Comparison of ENCODE assay signal across 32 cellular contexts in genomic region chr5:420632-421286, GRCh38. TPM values are rescaled to one million over a fixed set of nuclear protein-coding genes. Genes with fewer than 3 reads are reported as not detected.
DNase-seq lines count a peak whose midpoint lies in the region; ATAC-seq, FAIRE-seq and TF ChIP-seq lines count a peak whose summit lies in the region.
"Had no signal": no experiment of that assay in that cellular context is flagged by ENCODE, and none has a peak within 500 bp of the region (broad histone marks: within the 10 kb centered on the region; RNA-seq: fewer than 3 reads in every experiment).

No MANE protein-coding gene starts in this region.

- DNase-seq in activated CD4-positive, CD25-positive, alpha-beta regulatory T cell treated with anti-CD3 and anti-CD28 coated beads, Interleukin-2, amount 50 U/mL, for 72 hours = peak; percentile 25
- DNase-seq in Peyer's patch (peak in 2 of 3 donors; percentile 43 to 46), kidney (peak; percentile 29), HepG2 (ENCODE audit: low spot score) (no peak), kidney tubule cell (ENCODE audit: low spot score) (no peak), NCI-H510A treated with DMSO at 0.1 percent for 48 hours (lab: John Stamatoyannopoulos, UW) (no peak)
- DNase-seq: activated CD4-positive, alpha-beta T cell treated with anti-CD3 and anti-CD28 coated beads, Interleukin-2, amount 10 ng/mL, durations not matched to agents 7 days and 5 days; activated CD8-positive, alpha-beta memory T cell treated with anti-CD3 and anti-CD28 coated beads, Interleukin-2, amount 50 U/mL, for 48 hours; caudate nucleus; DMS79 treated with DMSO at 0.1 percent for 48 hours; hypothalamus; immature natural killer cell; Karpas-422; midbrain; naive thymus-derived CD8-positive, alpha-beta T cell; NCI-H1436; NCI-H446; occipital lobe; small intestine; stimulated activated CD4-positive, alpha-beta T cell treated with anti-CD3 and anti-CD28 coated beads, Interleukin-1b, Interleukin-23, amount 100 ng/mL, for 48 hours; T-helper 9 cell had no signal

- no peak for ATAC-seq in activated CD4-positive, CD25-positive, alpha-beta regulatory T cell treated with anti-CD3 and anti-CD28 coated beads, Interleukin-2, amount 50 U/mL, for 24 hours
- ATAC-seq in stimulated activated memory B cell treated with anti-CD40 and anti-IgM and Interleukin-4, amounts not matched to agents 10 μg/mL and 1 μg/mL and 100 μg/mL, for 72 hours = no peak
- ATAC-seq in HepG2 = no peak
- ATAC-seq: gastroesophageal sphincter; HCT116; naive thymus-derived CD8-positive, alpha-beta T cell had no signal

- H3K79me2 ChIP-seq in HepG2 (ENCODE audit: insufficient read depth, low read length) = no peaks in the 10 kb centered on the region

- CTCF ChIA-PET in HepG2 (lab: Yijun Ruan, JAX; ENCODE audit: low intra/inter-chr PET ratio, low total read pairs) = no interaction called here

- peaks cover 48% of the 10 kb centered on the region for H3K36me3 Mint-ChIP-seq in stimulated activated memory B cell treated with anti-CD40 and anti-IgM and Interleukin-4, amounts not matched to agents 10 μg/mL and 1 μg/mL and 100 μg/mL, for 72 hours
- H3K36me3 Mint-ChIP-seq: CD14-positive monocyte; immature natural killer cell; naive thymus-derived CD8-positive, alpha-beta T cell had no signal

- in situ Hi-C loops in HepG2 (cut with HindIII; ENCODE audit: extremely low pct_ligation_motif_present, low pct_unique_long_range_greater_than_20kb) = no loop called here

- no peak overlapping the region for H3K4me3 Mint-ChIP-seq in stimulated activated memory B cell treated with anti-CD40 and anti-IgM and Interleukin-4, amounts not matched to agents 10 μg/mL and 1 μg/mL and 100 μg/mL, for 72 hours
- H3K4me3 Mint-ChIP-seq: activated CD4-positive, alpha-beta T cell treated with anti-CD3 and anti-CD28 coated beads, Interleukin-2, amount 10 ng/mL, durations not matched to agents 7 days and 5 days; activated naive CD8-positive, alpha-beta T cell; CD14-positive monocyte; immature natural killer cell; naive thymus-derived CD8-positive, alpha-beta T cell had no signal

- H3K9me3 ChIP-seq in Peyer's patch (no peaks in the 10 kb centered on the region), kidney (ENCODE audit: control insufficient read depth in 1 of 2, low read length in 2 of 2) (no peaks in the 10 kb centered on the region), HepG2 (ENCODE audit: low read length) (no peaks in the 10 kb centered on the region)
- H3K9me3 ChIP-seq: gastroesophageal sphincter, left lung had no signal

- H4K20me1 ChIP-seq in HepG2 (ENCODE audit: insufficient read depth, low read length) = no peaks in the 10 kb centered on the region

- H3K36me3 ChIP-seq in Peyer's patch (no peaks in the 10 kb centered on the region), kidney (ENCODE audit: control insufficient read depth in 1 of 2, insufficient read depth in 2 of 2, low read length in 2 of 2) (no peaks in the 10 kb centered on the region), HepG2 (replicated peaks in 1 of 2; ENCODE audit: control insufficient read depth in 1 of 2, insufficient read depth in 2 of 2, low read length in 2 of 2) (no peaks in the 10 kb centered on the region)
- H3K36me3 ChIP-seq: gastroesophageal sphincter, left lung had no signal

- H3K27ac ChIP-seq in Peyer's patch (no peak overlapping the region), kidney (ENCODE audit: low read depth in 2 of 2, low read length in 2 of 2) (no peak overlapping the region), HepG2 (ENCODE audit: extremely low read length, insufficient read depth, low read length) (no peak overlapping the region)
- H3K27ac ChIP-seq: 22Rv1, gastroesophageal sphincter, left lung, VCaP had no signal

- peak overlapping the region; percentile 63 for H3K27ac Mint-ChIP-seq in stimulated activated memory B cell treated with anti-CD40 and anti-IgM and Interleukin-4, amounts not matched to agents 10 μg/mL and 1 μg/mL and 100 μg/mL, for 72 hours
- H3K27ac Mint-ChIP-seq: activated CD4-positive, alpha-beta T cell treated with anti-CD3 and anti-CD28 coated beads, Interleukin-2, amount 10 ng/mL, durations not matched to agents 7 days and 5 days; activated naive CD8-positive, alpha-beta T cell; naive thymus-derived CD8-positive, alpha-beta T cell had no signal

- H3K27me3 Mint-ChIP-seq in stimulated activated memory B cell treated with anti-CD40 and anti-IgM and Interleukin-4, amounts not matched to agents 10 μg/mL and 1 μg/mL and 100 μg/mL, for 72 hours = peaks cover 1% of the 10 kb centered on the region
- H3K27me3 Mint-ChIP-seq: activated CD4-positive, alpha-beta T cell treated with anti-CD3 and anti-CD28 coated beads, Interleukin-2, amount 10 ng/mL, durations not matched to agents 7 days and 5 days; activated naive CD8-positive, alpha-beta T cell had no signal

- 91% methylated on average over 30 of the region's 52 CpGs for WGBS in HepG2 (ENCODE audit: low lambda C conversion rate)

- TF ChIP-seq RAD21 in HepG2 (CRISPR knock-in tag; IDR thresholded peaks at IDR 0.05) = no peak

- no peaks in the 10 kb centered on the region for H3K9me3 Mint-ChIP-seq in stimulated activated memory B cell treated with anti-CD40 and anti-IgM and Interleukin-4, amounts not matched to agents 10 μg/mL and 1 μg/mL and 100 μg/mL, for 72 hours
- H3K9me3 Mint-ChIP-seq: activated CD4-positive, alpha-beta T cell treated with anti-CD3 and anti-CD28 coated beads, Interleukin-2, amount 10 ng/mL, durations not matched to agents 7 days and 5 days; immature natural killer cell; naive thymus-derived CD8-positive, alpha-beta T cell had no signal

- H3K4me1 Mint-ChIP-seq in stimulated activated memory B cell treated with anti-CD40 and anti-IgM and Interleukin-4, amounts not matched to agents 10 μg/mL and 1 μg/mL and 100 μg/mL, for 72 hours = peaks cover 13% of the 10 kb centered on the region

- intact Hi-C loops in kidney (cut with DNase I) (no loop called here), HepG2 (cut with micrococcal nuclease; ENCODE audit: unreplicated experiment) (no loop called here)

- POLR2A ChIA-PET in HepG2 (lab: Yijun Ruan, JAX) = no interaction called here

- H3K4me1 ChIP-seq in Peyer's patch (no peaks in the 10 kb centered on the region), kidney (ENCODE audit: control insufficient read depth in 1 of 2, insufficient read depth in 1 of 2, low read depth in 1 of 2, low read length in 2 of 2) (no peaks in the 10 kb centered on the region), HepG2 (ENCODE audit: insufficient read depth, low read length) (peaks cover 6% of the 10 kb centered on the region)
- H3K4me1 ChIP-seq: gastroesophageal sphincter, left lung had no signal

- no peak overlapping the region for H2AFZ ChIP-seq in HepG2 (ENCODE audit: low read length)

- no peak for TF ChIP-seq EP300 in HepG2 (IDR thresholded peaks at IDR 0.05; ENCODE audit: low read depth in 2 of 2, low read length in 2 of 2)
- no peak for TF ChIP-seq EP300 in HepG2 (CRISPR knock-in tag; IDR thresholded peaks at IDR 0.05; ENCODE audit: borderline replicate concordance)

- no peak overlapping the region for H3K4me2 ChIP-seq in HepG2 (ENCODE audit: low read depth, low read length)

- H3K27me3 ChIP-seq in Peyer's patch = no peaks in the 10 kb centered on the region
- no peaks in the 10 kb centered on the region for H3K27me3 ChIP-seq in HepG2 (ENCODE audit: control insufficient read depth in 1 of 2, insufficient read depth in 2 of 2, low read length in 2 of 2)
- H3K27me3 ChIP-seq: left lung had no signal

- no peak overlapping the region for H3K9ac ChIP-seq in kidney (ENCODE audit: low read length in 2 of 2)
- H3K9ac ChIP-seq in HepG2 (ENCODE audit: insufficient read depth, low read depth, low read length) = no peak overlapping the region

- BruUV-seq in HepG2 (replicated peaks; lab: Mats Ljungman, UMichigan) = no TSS peak

- H3K4me3 ChIP-seq in Peyer's patch (no peak overlapping the region), kidney (ENCODE audit: low read length in 2 of 2) (no peak overlapping the region), HepG2 (replicated peaks in 1 of 3; ENCODE audit: insufficient read depth in 1 of 3, low read depth in 2 of 3, low read length in 3 of 3) (no peak overlapping the region)
- H3K4me3 ChIP-seq: gastroesophageal sphincter, left lung had no signal

- no peak for TF ChIP-seq CTCF in Peyer's patch (IDR thresholded peaks at IDR 0.05)
- no peak for TF ChIP-seq CTCF in kidney (IDR thresholded peaks at IDR 0.05; ENCODE audit: borderline replicate concordance, extremely low read depth, insufficient read depth)
- TF ChIP-seq CTCF in HepG2 (CRISPR knock-in tag; IDR thresholded peaks at IDR 0.05) = no peak

- TF ChIP-seq POLR2A in Peyer's patch (IDR thresholded peaks at IDR 0.05) (no peak), HepG2 (IDR thresholded peaks at IDR 0.05; ENCODE audit: insufficient read depth in 1 of 2, low read depth in 2 of 2, low read length in 2 of 2) (no peak)

- FAIRE-seq in kidney (lab: Jason Lieb, UNC) (no peak), HepG2 (lab: Jason Lieb, UNC) (no peak)
- FAIRE-seq: astrocyte, GM18507, small intestine had no signal

TF ChIP-seq in HepG2, 621 proteins besides CTCF, POLR2A, EP300 and RAD21 (continues in another document):
- TF ChIP-seq ESRRA (CRISPR knock-in tag; IDR thresholded peaks at IDR 0.05; ENCODE audit: low read depth) = no peak

RNA-seq across cellular contexts. Expression of gene EXOC3, which starts 22.2 kb away (rescaled TPM):
- total RNA-seq in Peyer's patch = 100 to 1,000 TPM in 3 of 4 donors, 10 to 100 TPM in 1; 74.3 to 201 (median 141) TPM
- 71.5 TPM for total RNA-seq in kidney
- polyA plus RNA-seq in kidney (ENCODE audit: insufficient read depth, low read depth, low replicate concordance) = 40.5 TPM
- total RNA-seq in HepG2 (2016; rRNA removed; fragmentation: Illumina TruSeq; extraction: Trizol) = 16.0 and 20.5 TPM in 2 replicates
- 7.2 and 7.9 TPM in 2 replicates for total RNA-seq in HepG2 (2016; cell fraction: cytosol; rRNA removed; fragmentation: Illumina TruSeq; extraction: Trizol; ENCODE audit: low read depth)
- total RNA-seq in HepG2 (2016; cell fraction: insoluble cytoplasmic fraction; rRNA removed; fragmentation: Illumina TruSeq; extraction: Trizol) = 14.6 and 19.5 TPM in 2 replicates
- 13.8 and 14.1 TPM in 2 replicates for total RNA-seq in HepG2 (2016; cell fraction: membrane; rRNA removed; fragmentation: Illumina TruSeq; extraction: Trizol)
- total RNA-seq in HepG2 (2016; cell fraction: nucleus; rRNA removed; fragmentation: Illumina TruSeq; extraction: Trizol) = 11.2 and 13.3 TPM in 2 replicates
- 9.2 and 11.8 TPM in 2 replicates for polyA plus RNA-seq in HepG2 (2011; rRNA removed)
- polyA plus RNA-seq in HepG2 (2011; cell fraction: cytosol; rRNA removed) = 6.8 and 8.3 TPM in 2 replicates
- 26.9 and 28.5 TPM in 2 replicates for polyA plus RNA-seq in HepG2 (2011; cell fraction: nucleus; rRNA removed)
- polyA plus RNA-seq in HepG2 (2012) = 14.6 and 15.2 TPM in 2 replicates
- 5.5 and 5.9 TPM in 2 replicates for polyA plus RNA-seq in HepG2 (2016; cell fraction: cytosol; fragmentation: Illumina TruSeq; extraction: Trizol; ENCODE audit: low read depth)
- polyA plus RNA-seq in HepG2 (2016; cell fraction: insoluble cytoplasmic fraction; fragmentation: Illumina TruSeq; extraction: Trizol; ENCODE audit: low read depth) = 14.3 and 16.5 TPM in 2 replicates
- 7.8 and 8.8 TPM in 2 replicates for polyA plus RNA-seq in HepG2 (2016; cell fraction: membrane; fragmentation: Illumina TruSeq; extraction: Trizol; ENCODE audit: low read depth)
- polyA plus RNA-seq in HepG2 (2016; cell fraction: nucleus; fragmentation: Illumina TruSeq; extraction: Trizol; ENCODE audit: insufficient read depth, low read depth) = 28.1 and 32.7 TPM in 2 replicates
- 15.9 and 55.4 TPM in 2 replicates for polyA minus RNA-seq in HepG2 (2011; rRNA and poly(A)+ RNA removed; ENCODE audit: low replicate concordance)
- 6.1 and 7.2 TPM in 2 replicates for polyA minus RNA-seq in HepG2 (2011; cell fraction: cytosol; rRNA and poly(A)+ RNA removed)
- 12.9 and 14.2 TPM in 2 replicates for polyA minus RNA-seq in HepG2 (2011; cell fraction: nucleus; rRNA and poly(A)+ RNA removed)

Comparison
In these comparisons a context has a peak if more than half of its experiments do, and no peak if none do; other contexts are left out.
1. DNase-seq: peak in activated CD4-positive, CD25-positive, alpha-beta regulatory T cell treated with anti-CD3 and anti-CD28 coated beads, Interleukin-2, amount 50 U/mL, for 72 hours (single experiment), Peyer's patch (2 of 3) and kidney (single experiment); none in HepG2 (single experiment), kidney tubule cell (single experiment) and NCI-H510A treated with DMSO at 0.1 percent for 48 hours (single experiment).